In the genomic region with DNA sequence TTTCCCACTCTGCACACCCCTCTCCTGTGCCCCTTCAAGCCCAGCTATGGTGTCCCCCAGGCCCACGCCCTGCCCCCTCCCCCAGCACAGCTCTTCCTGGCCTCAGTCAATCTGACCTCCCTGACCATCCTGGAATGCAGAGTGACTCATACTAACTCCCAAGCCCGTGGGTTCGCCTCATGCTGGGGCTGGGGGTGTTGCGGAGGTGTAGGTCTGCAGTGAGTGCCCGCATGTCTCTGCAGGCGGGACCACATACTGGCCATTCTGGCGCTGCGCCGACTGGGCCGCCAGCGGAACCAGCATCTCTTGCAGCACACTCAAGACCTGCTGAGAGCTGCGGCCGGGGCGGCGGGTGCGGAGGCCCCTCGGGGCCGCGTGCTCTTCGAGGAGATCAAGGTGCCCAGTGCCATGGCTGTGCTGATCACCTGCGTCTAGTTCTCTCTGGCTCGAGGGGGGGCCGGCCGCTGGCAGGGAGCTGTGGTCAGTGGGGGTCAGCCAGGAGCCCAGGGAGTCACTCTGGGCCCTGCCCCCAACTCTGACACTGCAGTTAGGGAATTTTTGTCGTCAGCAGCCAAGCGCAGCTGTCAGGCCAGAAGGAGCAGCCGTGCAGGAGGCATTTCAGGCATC, we compare ENCODE assay signal across 7 cellular contexts. TPM values are rescaled to one million over a fixed set of nuclear protein-coding genes. Genes with fewer than 3 reads are reported as not detected.
A peak's percentile ranks its signal among the peaks of the same experiment; 100 is the strongest.
DNase-seq lines count a peak whose midpoint lies in the region; ATAC-seq and TF ChIP-seq lines count a peak whose summit lies in the region.
"Had no signal": no experiment of that assay in that cellular context is flagged by ENCODE, and none has a peak within 500 bp of the region (broad histone marks: within the 10 kb centered on the region; RNA-seq: fewer than 3 reads in every experiment).

No MANE protein-coding gene starts in this region.

- in situ Hi-C loops in transverse colon (cut with MboI; ENCODE audit: low pct_ligation_motif_present in 1 of 4, low pct_unique_long_range_greater_than_20kb in 1 of 4, low sequenced_read_pairs in 3 of 4), result loop anchor here in 3 of 4 donors (10.0 kb wide), 2 partner anchors 175 to 185 kb away; no protein-coding TSS in a partner anchor

- CTCF ChIA-PET in activated CD4-positive, alpha-beta memory T cell treated with anti-CD3 and anti-CD28 coated beads, Interleukin-2, amount 10 ng/mL, durations not matched to agents 7 days and 5 days (lab: Charles Lee), result no interaction called here

- peaks cover 4 to 55% (median 28%) of the 10 kb centered on the region in 4 donors for H3K4me1 ChIP-seq in transverse colon

- POLR2A ChIA-PET in activated CD4-positive, alpha-beta memory T cell treated with anti-CD3 and anti-CD28 coated beads, Interleukin-2, amount 10 ng/mL, durations not matched to agents 7 days and 5 days (lab: Charles Lee), result no interaction called here

- no peaks in the 10 kb centered on the region for H3K27me3 ChIP-seq in transverse colon

- peak overlapping the region; percentile 60 to 78 (median 66) for H3K27ac ChIP-seq in transverse colon

- no peaks in the 10 kb centered on the region for H3K36me3 Mint-ChIP-seq in activated CD4-positive, alpha-beta memory T cell treated with anti-CD3 and anti-CD28 coated beads, Interleukin-2, amount 10 ng/mL, durations not matched to agents 7 days and 5 days (ENCODE audit: low read depth)
- H3K36me3 Mint-ChIP-seq: T-cell had no signal

- no peak for TF ChIP-seq EP300 in transverse colon (IDR thresholded peaks at IDR 0.05; ENCODE audit: low read depth)

- no peak overlapping the region for H3K27ac Mint-ChIP-seq in activated CD4-positive, alpha-beta memory T cell treated with anti-CD3 and anti-CD28 coated beads, Interleukin-2, amount 10 ng/mL, durations not matched to agents 7 days and 5 days
- H3K27ac Mint-ChIP-seq: T-cell had no signal

- no peak for TF ChIP-seq POLR2A in transverse colon (IDR thresholded peaks at IDR 0.05)

- WGBS in transverse colon (ENCODE audit: low coverage in 1 of 2), 2 donors, result 71% methylated on average over 17 of the region's 27 CpGs; no CpG with 5 or more reads in 1 of the 2 donors

- no peak overlapping the region for H3K4me3 Mint-ChIP-seq in activated CD4-positive, alpha-beta memory T cell treated with anti-CD3 and anti-CD28 coated beads, Interleukin-2, amount 10 ng/mL, durations not matched to agents 7 days and 5 days
- H3K4me3 Mint-ChIP-seq: T-cell had no signal

- peaks cover 6% of the 10 kb centered on the region for H3K4me1 Mint-ChIP-seq in activated CD4-positive, alpha-beta memory T cell treated with anti-CD3 and anti-CD28 coated beads, Interleukin-2, amount 10 ng/mL, durations not matched to agents 7 days and 5 days

- ATAC-seq in left cardiac atrium, result peak; percentile 64 to 66
- ATAC-seq: T-cell had no signal

- DNase-seq in NCI-H2171 treated with DMSO at 0.1 percent for 48 hours (lab: John Stamatoyannopoulos, UW) (peak; percentile 60), NCI-H2171 (lab: John Stamatoyannopoulos, UW) (no peak), left cardiac atrium (peak; percentile 62), transverse colon (peak; percentile 48), NCI-H748 treated with DMSO at 0.1 percent for 48 hours (lab: John Stamatoyannopoulos, UW) (no peak)
- DNase-seq in activated CD4-positive, alpha-beta memory T cell treated with anti-CD3 and anti-CD28 coated beads, Interleukin-2, amount 10 ng/mL, durations not matched to agents 7 days and 5 days, result no peak
- DNase-seq: T-cell had no signal

- H3K4me3 ChIP-seq in transverse colon, result no peak overlapping the region

- no peaks in the 10 kb centered on the region for H3K9me3 ChIP-seq in transverse colon

- intact Hi-C loops in left cardiac atrium (cut with DNase I) (loop anchor here (5.0 kb wide), 2 partner anchors 77 to 182 kb away; no protein-coding TSS in a partner anchor), transverse colon (cut with DNase I; ENCODE audit: low total_unique reads) (loop anchor here (1.0 kb wide), 1 partner anchor 28 kb away; no protein-coding TSS in a partner anchor)

- no peaks in the 10 kb centered on the region for H3K9me3 Mint-ChIP-seq in activated CD4-positive, alpha-beta memory T cell treated with anti-CD3 and anti-CD28 coated beads, Interleukin-2, amount 10 ng/mL, durations not matched to agents 7 days and 5 days
- H3K9me3 Mint-ChIP-seq: T-cell had no signal

- no peaks in the 10 kb centered on the region for H3K36me3 ChIP-seq in transverse colon

- H3K27me3 Mint-ChIP-seq in activated CD4-positive, alpha-beta memory T cell treated with anti-CD3 and anti-CD28 coated beads, Interleukin-2, amount 10 ng/mL, durations not matched to agents 7 days and 5 days, result peaks cover 9% of the 10 kb centered on the region

- TF ChIP-seq CTCF in transverse colon (IDR thresholded peaks at IDR 0.05), result no peak

RNA-seq across cellular contexts. Expression of gene TNFAIP2, which starts 13.4 kb away (rescaled TPM):
- 10 to 100 TPM; 60.2 to 72.0 TPM for total RNA-seq in left cardiac atrium
- 10 to 100 TPM; 25.1 to 76.3 (median 52.7) TPM for total RNA-seq in transverse colon
- under 1 TPM; 0.20 to 0.50 TPM for total RNA-seq in activated CD4-positive, alpha-beta memory T cell treated with anti-CD3 and anti-CD28 coated beads, Interleukin-2, amount 10 ng/mL, durations not matched to agents 7 days and 5 days

RNA-seq across cellular contexts. Expression of gene EXOC3L4, which starts 15.4 kb away (rescaled TPM):
- total RNA-seq in left cardiac atrium (under 1 TPM; 0.91 to 0.92 TPM), transverse colon (10 to 100 TPM; 15.2 to 49.0 (median 30.3) TPM)
- not detected for total RNA-seq in activated CD4-positive, alpha-beta memory T cell treated with anti-CD3 and anti-CD28 coated beads, Interleukin-2, amount 10 ng/mL, durations not matched to agents 7 days and 5 days

RNA-seq across cellular contexts. Expression of gene LBHD2, which starts 25.9 kb away (rescaled TPM):
- total RNA-seq in left cardiac atrium (under 1 TPM in 1 of 2 donors, not detected in 1; 0.47 TPM), transverse colon (not detected)
- total RNA-seq in activated CD4-positive, alpha-beta memory T cell treated with anti-CD3 and anti-CD28 coated beads, Interleukin-2, amount 10 ng/mL, durations not matched to agents 7 days and 5 days, result not detected
- total RNA-seq: T-cell had no signal

RNA-seq across cellular contexts. Expression of gene CDC42BPB, which starts 52.6 kb away (rescaled TPM):
- total RNA-seq in left cardiac atrium (10 to 100 TPM; 57.3 to 79.2 TPM), transverse colon (100 to 1,000 TPM; 109 to 160 (median 123) TPM)
- under 1 TPM; 0.78 to 0.81 TPM for total RNA-seq in activated CD4-positive, alpha-beta memory T cell treated with anti-CD3 and anti-CD28 coated beads, Interleukin-2, amount 10 ng/mL, durations not matched to agents 7 days and 5 days

Comparison
In these comparisons a context has a peak if more than half of its experiments do, and no peak if none do; other contexts are left out.
1. DNase-seq: peak in NCI-H2171 treated with DMSO at 0.1 percent for 48 hours (single experiment), left cardiac atrium (single experiment) and transverse colon (single experiment); none in NCI-H2171 (single experiment), NCI-H748 treated with DMSO at 0.1 percent for 48 hours (single experiment) and activated CD4-positive, alpha-beta memory T cell treated with anti-CD3 and anti-CD28 coated beads, Interleukin-2, amount 10 ng/mL, durations not matched to agents 7 days and 5 days (single experiment).
2. RNA of gene TNFAIP2, which starts 13.4 kb away (total RNA-seq): 60.2 to 72.0 TPM in left cardiac atrium and 25.1 to 76.3 TPM in transverse colon; 0.20 to 0.50 TPM in activated CD4-positive, alpha-beta memory T cell treated with anti-CD3 and anti-CD28 coated beads, Interleukin-2, amount 10 ng/mL, durations not matched to agents 7 days and 5 days; every median in the first group is over 10 times any median in the second.
3. RNA of gene EXOC3L4, which starts 15.4 kb away (total RNA-seq): 15.2 to 49.0 TPM in transverse colon; 0.91 to 0.92 TPM in left cardiac atrium and not detected in activated CD4-positive, alpha-beta memory T cell treated with anti-CD3 and anti-CD28 coated beads, Interleukin-2, amount 10 ng/mL, durations not matched to agents 7 days and 5 days; every median in the first group is over 4 times any median in the second.